9 cellular contexts compared by ENCODE assay signal in genomic region chr9:127930298-127931091, GRCh38. TPM values are rescaled to one million over a fixed set of nuclear protein-coding genes. Genes with fewer than 3 reads are reported as not detected.
DNase-seq lines count a peak whose midpoint lies in the region; ATAC-seq, FAIRE-seq and TF ChIP-seq lines count a peak whose summit lies in the region.
"Had no signal": no experiment of that assay in that cellular context is flagged by ENCODE, and none has a peak within 500 bp of the region (broad histone marks: within the 10 kb centered on the region; RNA-seq: fewer than 3 reads in every experiment).

TSS of gene PIP5KL1 (minus strand) at chr9:127930777. CDS start at chr9:127930752, 25 bp downstream.

- H3K9me3 ChIP-seq in Panc1 (ENCODE audit: control insufficient read depth, insufficient read depth, low read depth, low read length) (no peaks in the 10 kb centered on the region), subcutaneous abdominal adipose tissue (ENCODE audit: control insufficient read depth in 5 of 5, low read length in 5 of 5) (no peaks in the 10 kb centered on the region)

- FAIRE-seq in D721Med (lab: Jason Lieb, UNC) = no peak
- FAIRE-seq: colon had no signal

- peaks cover 0 to 2% (median 0%) of the 10 kb centered on the region in 9 donors for H3K9me3 Mint-ChIP-seq in naive thymus-derived CD8-positive, alpha-beta T cell

- H3K4me3 Mint-ChIP-seq in naive thymus-derived CD8-positive, alpha-beta T cell = peak within 1 kb of the TSS; percentile 70 to 85 (median 80)

- peak within 1 kb of the TSS; percentile 31 to 92 (median 78) for H3K27ac Mint-ChIP-seq in naive thymus-derived CD8-positive, alpha-beta T cell

- no TSS peak for BruUV-seq in Panc1 (replicated peaks; lab: Mats Ljungman, UMichigan)

- TF ChIP-seq CTCF in D721Med (IDR thresholded peaks at IDR 0.05; ENCODE audit: insufficient read depth, missing control alignments) (no peak), Panc1 (IDR thresholded peaks at IDR 0.05) (no peak), fibroblast of pulmonary artery (IDR thresholded peaks at IDR 0.05; ENCODE audit: low read length, missing control alignments) (peak; percentile 25)

- H3K4me1 ChIP-seq in Panc1 (ENCODE audit: control insufficient read depth, insufficient read depth, low read length) (peaks cover 33% of the 10 kb centered on the region), subcutaneous abdominal adipose tissue (ENCODE audit: control insufficient read depth in 5 of 5, insufficient read depth in 5 of 5, low read length in 5 of 5) (peaks cover 1 to 33% (median 26%) of the 10 kb centered on the region in 5 donors)

- H3K27ac ChIP-seq in Panc1 (ENCODE audit: low read length) (peak within 1 kb of the TSS; percentile 92), subcutaneous abdominal adipose tissue (ENCODE audit: low read depth, low read length) (no peak within 1 kb of the TSS)

- peaks cover 0 to 2% (median 0%) of the 10 kb centered on the region in 5 donors for H3K27me3 Mint-ChIP-seq in naive thymus-derived CD8-positive, alpha-beta T cell

- no peaks in the 10 kb centered on the region for H3K36me3 Mint-ChIP-seq in naive thymus-derived CD8-positive, alpha-beta T cell

- CTCF ChIA-PET in Panc1 (lab: Charles Lee) = no interaction called here

- intact Hi-C loops in Panc1 (cut with micrococcal nuclease; ENCODE audit: unreplicated experiment) = no loop called here

- in situ Hi-C loops in Panc1 (cut with HindIII; ENCODE audit: low pct_unique_long_range_greater_than_20kb, low sequenced_read_pairs) = loop anchor here (25.0 kb wide), 1 partner anchor 157 kb away; no protein-coding TSS in a partner anchor

- peak; percentile 75 for ATAC-seq in GM19468 (IDR thresholded peaks at IDR 0.05; ENCODE audit: extremely low read depth, unreplicated experiment)
- peak; percentile 79 for ATAC-seq in Panc1
- peak; percentile 59 to 65 for ATAC-seq in naive thymus-derived CD8-positive, alpha-beta T cell

- peak within 1 kb of the TSS; percentile 50 to 62 for H3K4me3 ChIP-seq in Panc1 (ENCODE audit: low read depth in 2 of 2, low read length in 2 of 2)
- peak within 1 kb of the TSS; percentile 59 for H3K4me3 ChIP-seq in fibroblast of pulmonary artery (replicated peaks; ENCODE audit: low read depth, low read length)
- H3K4me3 ChIP-seq in subcutaneous abdominal adipose tissue (ENCODE audit: low read depth in 1 of 5, low read length in 5 of 5) = peak within 1 kb of the TSS in 4 of 5 donors; percentile 16 to 55 (median 43)

- peaks cover 15 to 47% (median 42%) of the 10 kb centered on the region in 4 donors for H3K4me1 Mint-ChIP-seq in naive thymus-derived CD8-positive, alpha-beta T cell

- DNase-seq in D721Med (ENCODE audit: insufficient read length, low spot score) (peak; percentile 98), HK-2 (ENCODE audit: unreplicated experiment) (peak; percentile 91), Panc1 (ENCODE audit: low read depth, low spot score) (no peak), activated gamma-delta T cell (lab: John Stamatoyannopoulos, UW) (peak; percentile 54), fibroblast of pulmonary artery (ENCODE audit: low read depth) (peak; percentile 82)
- peak; percentile 36 to 78 (median 71) for DNase-seq in naive thymus-derived CD8-positive, alpha-beta T cell

- H3K27me3 ChIP-seq in Panc1 (ENCODE audit: control insufficient read depth, insufficient read depth, low read length) (no peaks in the 10 kb centered on the region), subcutaneous abdominal adipose tissue (ENCODE audit: control insufficient read depth in 5 of 5, insufficient read depth in 4 of 5, low read length in 5 of 5) (peaks cover 21 to 48% (median 35%) of the 10 kb centered on the region in 5 donors)

- POLR2A ChIA-PET in Panc1 (lab: Charles Lee) = interaction anchor here (0.5 kb wide), 1 partner anchor 193 kb away, joined by 3 read pairs; no protein-coding TSS in a partner anchor
- POLR2A ChIA-PET in naive thymus-derived CD8-positive, alpha-beta T cell (lab: Charles Lee) = interaction anchor here (0.5 to 3.2 kb wide), 10 partner anchors 8 to 104 kb away, joined by 3 to 17 read pairs (median 4); partner anchors contain the start of gene DPM2

- H3K36me3 ChIP-seq in Panc1 (ENCODE audit: control insufficient read depth, insufficient read depth, low read length) (no peaks in the 10 kb centered on the region), subcutaneous abdominal adipose tissue (ENCODE audit: control insufficient read depth in 5 of 5, insufficient read depth in 5 of 5, low read length in 5 of 5) (peaks cover 0 to 12% (median 2%) of the 10 kb centered on the region in 5 donors)

- no peak within 1 kb of the TSS for H3K9ac ChIP-seq in subcutaneous abdominal adipose tissue (ENCODE audit: low read length in 5 of 5)

RNA-seq across cellular contexts. Expression of gene PIP5KL1, which starts in this region (rescaled TPM):
- total RNA-seq in Panc1 (2021; ENCODE audit: unreplicated experiment) = 7.8 TPM
- 10.9 TPM for polyA plus RNA-seq in Panc1 (2012; ENCODE audit: insufficient read length)
- 1 to 10 TPM; 1.8 to 2.0 TPM for total RNA-seq in naive thymus-derived CD8-positive, alpha-beta T cell
- under 1 TPM in 2 of 3 donors, not detected in 1; 0.28 to 0.46 TPM for polyA plus RNA-seq in naive thymus-derived CD8-positive, alpha-beta T cell
